26 cellular contexts compared by ENCODE assay signal in genomic region chr12:124705545-124706138, GRCh38.
DNase-seq lines count a peak whose midpoint lies in the region; ATAC-seq and TF ChIP-seq lines count a peak whose summit lies in the region.
"Had no signal": no experiment of that assay in that cellular context is flagged by ENCODE, and none has a peak within 500 bp of the region (broad histone marks: within the 10 kb centered on the region; RNA-seq: fewer than 3 reads in every experiment).

No MANE protein-coding gene starts in this region.

- TF ChIP-seq CTCF in thyroid gland (IDR thresholded peaks at IDR 0.05) (no peak), WTC11 (IDR thresholded peaks at IDR 0.05) (no peak)

- no peak for TF ChIP-seq POLR2A in thyroid gland (IDR thresholded peaks at IDR 0.05)

- no peaks in the 10 kb centered on the region for H3K27me3 ChIP-seq in thyroid gland
- H3K27me3 ChIP-seq: breast epithelium, gastrocnemius medialis, ovary, Peyer's patch, upper lobe of left lung had no signal

- DNase-seq in NCI-H2227 (lab: John Stamatoyannopoulos, UW; ENCODE audit: unreplicated experiment) = peak; percentile 20
- DNase-seq in NCI-H2227 treated with DMSO at 0.1 percent for 48 hours (lab: John Stamatoyannopoulos, UW) = no peak
- DNase-seq in NCI-H1436 treated with DMSO at 0.1 percent for 48 hours (lab: John Stamatoyannopoulos, UW) = peak; percentile 48
- peak; percentile 95 for DNase-seq in islet precursor cell
- DNase-seq in thyroid gland = peak; percentile 40 to 61
- DNase-seq in NCI-H774 (lab: John Stamatoyannopoulos, UW) = no peak
- DNase-seq in WTC11 (ENCODE audit: low spot score) = no peak
- DNase-seq in mucosa of gallbladder (ENCODE audit: low spot score) = no peak
- DNase-seq: activated CD4-positive, alpha-beta T cell treated with anti-CD3 and anti-CD28 coated beads for 36 hours; activated CD8-positive, alpha-beta T cell treated with anti-CD3 and anti-CD28 coated beads, Interleukin-2, amount 10 ng/mL, durations not matched to agents 7 days and 5 days; amygdala; CD4-positive, alpha-beta memory T cell; gastrocnemius medialis; H9; Kasumi-1; mammary epithelial cell; NCI-H187; ovary; Peyer's patch; SHP77 treated with DMSO at 0.1 percent for 48 hours; upper lobe of left lung had no signal

- intact Hi-C loops in thyroid gland (cut with DNase I) = no loop called here

- no peak overlapping the region for H3K27ac ChIP-seq in thyroid gland
- H3K27ac ChIP-seq: breast epithelium, gastrocnemius medialis, ovary, Peyer's patch had no signal

- no peak for ATAC-seq in WTC11
- ATAC-seq: activated CD4-positive, alpha-beta T cell treated with anti-CD3 and anti-CD28 coated beads for 36 hours; activated CD8-positive, alpha-beta T cell treated with anti-CD3 and anti-CD28 coated beads, Interleukin-2, amount 10 ng/mL, durations not matched to agents 7 days and 5 days; gastrocnemius medialis; stimulated activated effector memory CD8-positive, alpha-beta T cell treated with anti-CD3 and anti-CD28 coated beads, Interleukin-12 subunit alpha, Interleukin-12 subunit beta, amount 100 ng/mL, for 72 hours had no signal

- no peaks in the 10 kb centered on the region for H3K4me1 Mint-ChIP-seq in WTC11
- H3K4me1 Mint-ChIP-seq: activated CD4-positive, alpha-beta T cell treated with anti-CD3 and anti-CD28 coated beads for 36 hours; activated naive CD4-positive, alpha-beta T cell treated with anti-CD3 and anti-CD28 coated beads, Interleukin-2, amount 50 U/mL, for 24 hours; CD4-positive, alpha-beta memory T cell; stimulated activated effector memory CD8-positive, alpha-beta T cell treated with anti-CD3 and anti-CD28 coated beads, Interleukin-12 subunit alpha, Interleukin-12 subunit beta, amount 100 ng/mL, for 72 hours had no signal

- POLR2A ChIA-PET in WTC11 (lab: Charles Lee) = no interaction called here

- H3K4me3 ChIP-seq in thyroid gland (replicated peaks in 1 of 3) = no peak overlapping the region
- H3K4me3 ChIP-seq: breast epithelium, gastrocnemius medialis, ovary, Peyer's patch, upper lobe of left lung had no signal

- no peak overlapping the region for H3K4me3 Mint-ChIP-seq in WTC11
- H3K4me3 Mint-ChIP-seq: activated CD4-positive, alpha-beta T cell treated with anti-CD3 and anti-CD28 coated beads for 36 hours; activated CD8-positive, alpha-beta T cell treated with anti-CD3 and anti-CD28 coated beads, Interleukin-2, amount 10 ng/mL, durations not matched to agents 7 days and 5 days; activated naive CD4-positive, alpha-beta T cell treated with anti-CD3 and anti-CD28 coated beads, Interleukin-2, amount 50 U/mL, for 24 hours; CD4-positive, alpha-beta memory T cell; H9; nephron; stimulated activated effector memory CD8-positive, alpha-beta T cell treated with anti-CD3 and anti-CD28 coated beads, Interleukin-12 subunit alpha, Interleukin-12 subunit beta, amount 100 ng/mL, for 72 hours had no signal

- CTCF ChIA-PET in WTC11 (lab: Charles Lee) = interaction anchor here (0.5 to 0.6 kb wide), 2 partner anchors 30 to 57 kb away, joined by 3 read pairs; no protein-coding TSS in a partner anchor

- H3K36me3 Mint-ChIP-seq in WTC11 = no peaks in the 10 kb centered on the region
- H3K36me3 Mint-ChIP-seq: activated naive CD4-positive, alpha-beta T cell treated with anti-CD3 and anti-CD28 coated beads, Interleukin-2, amount 50 U/mL, for 24 hours; CD4-positive, alpha-beta memory T cell; stimulated activated effector memory CD8-positive, alpha-beta T cell treated with anti-CD3 and anti-CD28 coated beads, Interleukin-12 subunit alpha, Interleukin-12 subunit beta, amount 100 ng/mL, for 72 hours had no signal

- WGBS in thyroid gland, 2 donors = 48 to 59% methylated on average over 10 to 11 of the region's 11 CpGs

- peaks cover 12 to 39% of the 10 kb centered on the region in 2 donors for H3K4me1 ChIP-seq in thyroid gland
- H3K4me1 ChIP-seq: Peyer's patch had no signal

- no peak overlapping the region for H3K27ac Mint-ChIP-seq in WTC11
- H3K27ac Mint-ChIP-seq: activated CD4-positive, alpha-beta T cell treated with anti-CD3 and anti-CD28 coated beads for 36 hours; activated CD8-positive, alpha-beta T cell treated with anti-CD3 and anti-CD28 coated beads, Interleukin-2, amount 10 ng/mL, durations not matched to agents 7 days and 5 days; activated naive CD4-positive, alpha-beta T cell treated with anti-CD3 and anti-CD28 coated beads, Interleukin-2, amount 50 U/mL, for 24 hours; activated T-helper 2 cell treated with anti-CD3 and anti-CD28 coated beads, Interferon-gamma antibody, Interleukin-2, Interleukin-4, amounts not matched to agents 10 μg/mL and 5 μg/mL and 100 μg/mL, durations not matched to agents 14 hours and 24 hours and 36 hours; CD4-positive, alpha-beta memory T cell; stimulated activated effector memory CD8-positive, alpha-beta T cell treated with anti-CD3 and anti-CD28 coated beads, Interleukin-12 subunit alpha, Interleukin-12 subunit beta, amount 100 ng/mL, for 72 hours had no signal

- H3K27me3 Mint-ChIP-seq in WTC11 (ENCODE audit: low read depth) = no peaks in the 10 kb centered on the region; the same call in 1 of the 2 replicates
- H3K27me3 Mint-ChIP-seq: activated CD4-positive, alpha-beta T cell treated with anti-CD3 and anti-CD28 coated beads for 36 hours; activated naive CD4-positive, alpha-beta T cell treated with anti-CD3 and anti-CD28 coated beads, Interleukin-2, amount 50 U/mL, for 24 hours; CD4-positive, alpha-beta memory T cell had no signal

- H3K36me3 ChIP-seq in thyroid gland = no peaks in the 10 kb centered on the region
- H3K36me3 ChIP-seq: breast epithelium, gastrocnemius medialis, ovary, Peyer's patch, upper lobe of left lung had no signal

- no peaks in the 10 kb centered on the region for H3K9me3 ChIP-seq in thyroid gland
- H3K9me3 ChIP-seq: breast epithelium, gastrocnemius medialis, ovary, Peyer's patch had no signal

- peaks cover 7% of the 10 kb centered on the region for H3K9me3 Mint-ChIP-seq in WTC11
- H3K9me3 Mint-ChIP-seq: activated naive CD4-positive, alpha-beta T cell treated with anti-CD3 and anti-CD28 coated beads, Interleukin-2, amount 50 U/mL, for 24 hours; stimulated activated effector memory CD8-positive, alpha-beta T cell treated with anti-CD3 and anti-CD28 coated beads, Interleukin-12 subunit alpha, Interleukin-12 subunit beta, amount 100 ng/mL, for 72 hours had no signal

TF ChIP-seq in WTC11, 78 proteins besides CTCF, POLR2A, EP300 and RAD21:
- TF ChIP-seq CBFB (CRISPR knock-in tag; IDR thresholded peaks at IDR 0.05; ENCODE audit: low read depth) = no peak
- no peak for TF ChIP-seq NFYB (CRISPR knock-in tag; conservative IDR thresholded peaks at IDR 0.05; ENCODE audit: low read depth)
- TF ChIP-seq ZNF423 (CRISPR knock-in tag; IDR thresholded peaks at IDR 0.05) = no peak
- TF ChIP-seq GTF2I (CRISPR knock-in tag; conservative IDR thresholded peaks at IDR 0.05) = no peak

Comparison
In these comparisons a context has a peak if more than half of its experiments do, and no peak if none do; other contexts are left out.
1. DNase-seq: peak in NCI-H2227 (single experiment), NCI-H1436 treated with DMSO at 0.1 percent for 48 hours (single experiment), islet precursor cell (single experiment) and thyroid gland (2 of 2); none in NCI-H2227 treated with DMSO at 0.1 percent for 48 hours (single experiment), NCI-H774 (single experiment), WTC11 (single experiment) and mucosa of gallbladder (single experiment).